In genomic region chr6:111423960-111424846, GRCh38 we compare ENCODE assay signal across 8 cellular contexts. TPM values are rescaled to one million over a fixed set of nuclear protein-coding genes. Genes with fewer than 3 reads are reported as not detected.
DNase-seq lines count a peak whose midpoint lies in the region; ATAC-seq and TF ChIP-seq lines count a peak whose summit lies in the region.

No MANE protein-coding gene starts in this region.

- H3K4me3 Mint-ChIP-seq in activated T-cell treated with anti-CD3 and anti-CD28 coated beads, Interleukin-2, amount 50 U/mL, for 24 hours = no peak overlapping the region

- H3K27ac ChIP-seq in GM23248 (no peak overlapping the region), psoas muscle (peak overlapping the region; percentile 34)

- H3K79me2 ChIP-seq in GM23248 (ENCODE audit: insufficient read depth) = peaks cover 96% of the 10 kb centered on the region

- no peaks in the 10 kb centered on the region for H3K27me3 ChIP-seq in GM23248 (replicated peaks; ENCODE audit: insufficient read depth)
- no peaks in the 10 kb centered on the region for H3K27me3 ChIP-seq in psoas muscle (ENCODE audit: insufficient read depth in 3 of 3, low read length in 2 of 3)

- peak in 3 of 4 donors; percentile 49 to 51 (median 49) for ATAC-seq in psoas muscle
- ATAC-seq in HG02981 (IDR thresholded peaks at IDR 0.05; ENCODE audit: unreplicated experiment) = no peak

- WGBS in GM23248 (ENCODE audit: low coverage in 1 of 2, low lambda C conversion rate in 2 of 2, missing lambda C conversion rate in 2 of 2), 2 experiments = 56 to 64% methylated on average over 5 of the region's 5 CpGs
- 57 to 64% (median 60%) methylated on average over 5 of the region's 5 CpGs for WGBS in psoas muscle, 3 donors

- intact Hi-C loops in psoas muscle (cut with DNase I) = loop anchor here in 1 of 2 donors (5.0 kb wide), 1 partner anchor 38 kb away; no protein-coding TSS in a partner anchor

- H3F3A ChIP-seq in GM23248 (ENCODE audit: insufficient read depth) = peaks cover 54% of the 10 kb centered on the region

- DNase-seq in GM23248 (peak; percentile 21), SHP77 (lab: John Stamatoyannopoulos, UW) (peak; percentile 72 to 75), fibroblast of mammary gland (ENCODE audit: low read depth) (peak; percentile 27), psoas muscle (no peak), NCI-H2227 (lab: John Stamatoyannopoulos, UW; ENCODE audit: unreplicated experiment) (no peak)
- no peak for DNase-seq in activated T-cell treated with anti-CD3 and anti-CD28 coated beads, Interleukin-2, amount 50 U/mL, for 24 hours
- DNase-seq in stimulated activated naive CD4-positive, alpha-beta T cell (lab: John Stamatoyannopoulos, UW) = no peak

- peaks cover 48% of the 10 kb centered on the region for H3K4me1 ChIP-seq in GM23248 (ENCODE audit: insufficient read depth)
- peaks cover 60% of the 10 kb centered on the region for H3K4me1 ChIP-seq in psoas muscle

- peaks cover 25% of the 10 kb centered on the region for H3K36me3 Mint-ChIP-seq in activated T-cell treated with anti-CD3 and anti-CD28 coated beads, Interleukin-2, amount 50 U/mL, for 24 hours (ENCODE audit: low read depth)

- peak overlapping the region; percentile 21 for H3K4me2 ChIP-seq in GM23248 (ENCODE audit: unreplicated experiment)

- no peak overlapping the region for H2AFZ ChIP-seq in GM23248

- H3K9me2 ChIP-seq in GM23248 (ENCODE audit: insufficient read depth) = no peaks in the 10 kb centered on the region

- no peak overlapping the region for H3K9ac ChIP-seq in GM23248

- H3K9me3 Mint-ChIP-seq in activated T-cell treated with anti-CD3 and anti-CD28 coated beads, Interleukin-2, amount 50 U/mL, for 24 hours = peaks cover 15% of the 10 kb centered on the region

- in situ Hi-C loops in GM23248 (cut with MboI) = no loop called here

- H3K4me1 Mint-ChIP-seq in activated T-cell treated with anti-CD3 and anti-CD28 coated beads, Interleukin-2, amount 50 U/mL, for 24 hours (ENCODE audit: low read depth) = peaks cover 54% of the 10 kb centered on the region

- no peak for TF ChIP-seq CTCF in fibroblast of mammary gland (conservative IDR thresholded peaks at IDR 0.05; ENCODE audit: control insufficient read depth, insufficient read depth, low read depth, low read length)
- TF ChIP-seq CTCF in psoas muscle (IDR thresholded peaks at IDR 0.05) = no peak

- H3K27me3 Mint-ChIP-seq in activated T-cell treated with anti-CD3 and anti-CD28 coated beads, Interleukin-2, amount 50 U/mL, for 24 hours = no peaks in the 10 kb centered on the region

- H3K27ac Mint-ChIP-seq in activated T-cell treated with anti-CD3 and anti-CD28 coated beads, Interleukin-2, amount 50 U/mL, for 24 hours = no peak overlapping the region

- H3K4me3 ChIP-seq in GM23248 (no peak overlapping the region), fibroblast of mammary gland (ENCODE audit: control insufficient read depth, low read depth, low read length) (no peak overlapping the region), psoas muscle (no peak overlapping the region)

- no peaks in the 10 kb centered on the region for H3K36me3 ChIP-seq in GM23248 (ENCODE audit: low read depth)
- H3K36me3 ChIP-seq in psoas muscle (ENCODE audit: insufficient read depth in 1 of 2, low read depth in 1 of 2) = no peaks in the 10 kb centered on the region

- H3K9me3 ChIP-seq in GM23248 (ENCODE audit: low read depth) = no peaks in the 10 kb centered on the region
- no peaks in the 10 kb centered on the region for H3K9me3 ChIP-seq in psoas muscle

- H4K20me1 ChIP-seq in GM23248 (ENCODE audit: insufficient read depth) = peaks cover 9% of the 10 kb centered on the region; the same call in 1 of the 2 replicates

RNA-seq across cellular contexts. Expression of gene REV3L, which starts 58.8 kb away (rescaled TPM):
- total RNA-seq in GM23248 (2014; rRNA removed; shearing (Covaris generic)) = 25.1 and 31.7 TPM in 2 replicates
- polyA plus RNA-seq in GM23248 (2016; fragmentation: Nextera tagmentation; extraction: Ambion mirVana) (24.0 and 25.0 TPM in 2 replicates), psoas muscle (10 to 100 TPM in 2 of 3 donors, 1 to 10 TPM in 1; 9.0 to 11.6 (median 11.3) TPM)
- 10 to 100 TPM; 18.8 to 36.3 (median 30.7) TPM for total RNA-seq in psoas muscle

Comparison
In these comparisons a context has a peak if more than half of its experiments do, and no peak if none do; other contexts are left out.
1. DNase-seq: peak in GM23248 (single experiment), SHP77 (2 of 2) and fibroblast of mammary gland (single experiment); none in psoas muscle (0 of 2), activated T-cell treated with anti-CD3 and anti-CD28 coated beads, Interleukin-2, amount 50 U/mL, for 24 hours (single experiment), stimulated activated naive CD4-positive, alpha-beta T cell (0 of 6) and NCI-H2227 (single experiment).